ENCODE assay signal across 10 cellular contexts in genomic region chr10:26468691-26469090, GRCh38. TPM values are rescaled to one million over a fixed set of nuclear protein-coding genes. Genes with fewer than 3 reads are reported as not detected.
A peak's percentile ranks its signal among the peaks of the same experiment; 100 is the strongest.
DNase-seq lines count a peak whose midpoint lies in the region; ATAC-seq and TF ChIP-seq lines count a peak whose summit lies in the region.
"Had no signal": no experiment of that assay in that cellular context is flagged by ENCODE, and none has a peak within 500 bp of the region (broad histone marks: within the 10 kb centered on the region; RNA-seq: fewer than 3 reads in every experiment).

No MANE protein-coding gene starts in this region.

- peak; percentile 56 for ATAC-seq in GM18867 (IDR thresholded peaks at IDR 0.05; ENCODE audit: unreplicated experiment)
- ATAC-seq in HG02623 (IDR thresholded peaks at IDR 0.05; ENCODE audit: unreplicated experiment), result peak; percentile 52
- peak; percentile 95 for ATAC-seq in T-helper 17 cell
- peak; percentile 69 to 83 (median 78) for ATAC-seq in natural killer cell
- ATAC-seq in right cardiac atrium, result no peak
- ATAC-seq: psoas muscle had no signal

- no peaks in the 10 kb centered on the region for H3K9me3 ChIP-seq in T-helper 17 cell (ENCODE audit: control insufficient read depth, low read length, poor library complexity, severe bottlenecking)
- H3K9me3 ChIP-seq in right cardiac atrium (ENCODE audit: control insufficient read depth, low read length), result no peaks in the 10 kb centered on the region
- peaks cover 0 to 3% of the 10 kb centered on the region in 2 donors for H3K9me3 ChIP-seq in ovary
- H3K9me3 ChIP-seq: esophagus squamous epithelium, psoas muscle had no signal

- H3K27me3 Mint-ChIP-seq in T-helper 17 cell, result no peaks in the 10 kb centered on the region
- H3K27me3 Mint-ChIP-seq in natural killer cell (ENCODE audit: low read depth in 2 of 2), result no peaks in the 10 kb centered on the region

- H3K4me1 ChIP-seq in right cardiac atrium (ENCODE audit: control insufficient read depth, insufficient read depth, low read length), result no peaks in the 10 kb centered on the region
- no peaks in the 10 kb centered on the region for H3K4me1 ChIP-seq in ovary (ENCODE audit: insufficient read depth)
- H3K4me1 ChIP-seq: esophagus squamous epithelium, psoas muscle had no signal

- no peak overlapping the region for H3K4me3 ChIP-seq in right cardiac atrium (ENCODE audit: low read length)
- H3K4me3 ChIP-seq in ovary, result no peak overlapping the region
- H3K4me3 ChIP-seq: esophagus squamous epithelium, psoas muscle had no signal

- intact Hi-C loops in natural killer cell (cut with micrococcal nuclease) (loop anchor here (2.0 kb wide), 2 partner anchors 14 to 20 kb away; no protein-coding TSS in a partner anchor), right cardiac atrium (cut with DNase I) (no loop called here), ovary (cut with DNase I) (no loop called here)

- DNase-seq in T-helper 17 cell, result peak in 2 of 3 donors; percentile 21 to 36
- DNase-seq in natural killer cell, result no peak
- DNase-seq in right cardiac atrium, result no peak
- DNase-seq in stimulated activated CD4-positive, alpha-beta T cell treated with anti-CD3 and anti-CD28 coated beads, Interleukin-4, amount 100 ng/mL, for 24 hours, result no peak
- DNase-seq in NCI-H1417 treated with DMSO at 0.1 percent for 48 hours (lab: John Stamatoyannopoulos, UW), result no peak
- no peak for DNase-seq in ovary
- DNase-seq: esophagus squamous epithelium, psoas muscle had no signal

- H3K27me3 ChIP-seq in right cardiac atrium (ENCODE audit: control insufficient read depth, insufficient read depth), result no peaks in the 10 kb centered on the region
- H3K27me3 ChIP-seq in ovary, result no peaks in the 10 kb centered on the region
- H3K27me3 ChIP-seq: esophagus squamous epithelium had no signal

- H3K27ac Mint-ChIP-seq in T-helper 17 cell (peak overlapping the region; percentile 100), natural killer cell (peak overlapping the region; percentile 84 to 88)

- H3K27ac ChIP-seq in right cardiac atrium (ENCODE audit: low read length) (no peak overlapping the region), ovary (no peak overlapping the region)
- H3K27ac ChIP-seq: esophagus squamous epithelium, psoas muscle had no signal

- H3K4me1 Mint-ChIP-seq in T-helper 17 cell, result peaks cover 58% of the 10 kb centered on the region
- peaks cover 88 to 95% of the 10 kb centered on the region in 2 donors for H3K4me1 Mint-ChIP-seq in natural killer cell

- H3K4me3 Mint-ChIP-seq in T-helper 17 cell (peak overlapping the region; percentile 75), natural killer cell (peak overlapping the region; percentile 80)

- H3K36me3 ChIP-seq in ovary, result no peaks in the 10 kb centered on the region
- H3K36me3 ChIP-seq: esophagus squamous epithelium had no signal

- TF ChIP-seq CTCF in natural killer cell (IDR thresholded peaks at IDR 0.05) (no peak), ovary (IDR thresholded peaks at IDR 0.05) (no peak)

- no peaks in the 10 kb centered on the region for H3K9me3 Mint-ChIP-seq in natural killer cell

- no peak for TF ChIP-seq POLR2A in ovary (IDR thresholded peaks at IDR 0.05)

- H3K36me3 Mint-ChIP-seq in T-helper 17 cell (ENCODE audit: low read depth), result no peaks in the 10 kb centered on the region
- H3K36me3 Mint-ChIP-seq in natural killer cell, result no peaks in the 10 kb centered on the region

- no peak for TF ChIP-seq EP300 in ovary (IDR thresholded peaks at IDR 0.05)

- WGBS in right cardiac atrium, result 74% methylated on average over 6 of the region's 6 CpGs
- WGBS in ovary, 3 donors, result 76 to 82% (median 77%) methylated on average over 6 of the region's 6 CpGs

RNA-seq across cellular contexts. Expression of gene APBB1IP, which starts 30.6 kb away (rescaled TPM):
- total RNA-seq in T-helper 17 cell (10 to 100 TPM; 73.9 to 77.1 TPM), natural killer cell (100 to 1,000 TPM in 2 of 3 donors, 10 to 100 TPM in 1; 92.5 to 119 (median 100) TPM), right cardiac atrium (1 to 10 TPM; 5.2 to 8.4 (median 6.9) TPM), ovary (1 to 10 TPM; 1.1 to 6.6 (median 1.8) TPM)
- polyA plus RNA-seq in right cardiac atrium (2.8 TPM), ovary (10 to 100 TPM in 1 of 2 donors, under 1 TPM in 1; 0.64 to 10.2 TPM)

Comparison
In these comparisons a context has a peak if more than half of its experiments do, and no peak if none do; other contexts are left out.
1. ATAC-seq: peak in GM18867 (single experiment), HG02623 (single experiment), T-helper 17 cell (single experiment) and natural killer cell (3 of 3); none in right cardiac atrium (0 of 2).
2. DNase-seq: peak in T-helper 17 cell (2 of 3); none in natural killer cell (single experiment), right cardiac atrium (0 of 3), stimulated activated CD4-positive, alpha-beta T cell treated with anti-CD3 and anti-CD28 coated beads, Interleukin-4, amount 100 ng/mL, for 24 hours (single experiment), NCI-H1417 treated with DMSO at 0.1 percent for 48 hours (single experiment) and ovary (0 of 5).
3. RNA of gene APBB1IP, which starts 30.6 kb away (total RNA-seq): 92.5 to 119 TPM in natural killer cell and 73.9 to 77.1 TPM in T-helper 17 cell; 5.2 to 8.4 TPM in right cardiac atrium and 1.1 to 6.6 TPM in ovary; every median in the first group is over 4 times any median in the second.